1 cellular context compared by ENCODE assay signal in the genomic region with DNA sequence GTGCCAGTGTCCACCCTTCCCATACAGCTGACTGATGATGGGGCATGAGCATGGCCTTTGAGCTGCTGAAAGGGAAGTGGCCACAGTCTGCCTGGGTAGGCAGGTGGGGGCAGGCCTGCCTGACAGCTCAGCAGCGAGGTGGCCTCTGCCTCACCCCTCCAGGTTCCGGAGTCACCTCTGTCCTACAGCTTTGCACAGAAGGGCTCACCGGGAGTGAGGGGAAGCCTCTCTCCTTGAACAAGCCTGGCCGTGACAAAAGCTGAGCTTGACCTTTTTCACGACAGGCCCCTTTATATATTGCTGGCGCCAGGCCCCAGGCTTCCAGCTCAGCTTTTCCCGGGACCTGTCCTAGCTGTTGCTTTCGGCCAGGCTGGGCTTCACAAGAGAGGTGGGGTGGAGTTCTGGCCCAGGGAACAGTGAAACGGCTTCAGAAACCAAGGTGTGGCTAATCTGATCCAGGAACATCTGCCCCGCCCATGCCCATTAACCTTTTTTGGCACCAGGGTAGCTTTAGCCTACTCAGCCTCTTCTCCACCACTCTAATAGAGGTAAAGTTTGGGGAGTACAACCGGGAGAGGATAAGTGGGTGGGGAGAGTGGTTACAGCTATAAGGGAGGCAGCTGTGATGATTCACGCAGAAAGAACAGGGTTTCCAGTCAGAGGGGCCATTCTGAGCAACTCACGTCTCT.
TF ChIP-seq lines count a peak whose summit lies in the region.

No MANE protein-coding gene starts in this region.

TF ChIP-seq in HepG2, 621 proteins besides CTCF, POLR2A, EP300 and RAD21 (continued from another document and continues in another):
- TF ChIP-seq, protein P1, sequence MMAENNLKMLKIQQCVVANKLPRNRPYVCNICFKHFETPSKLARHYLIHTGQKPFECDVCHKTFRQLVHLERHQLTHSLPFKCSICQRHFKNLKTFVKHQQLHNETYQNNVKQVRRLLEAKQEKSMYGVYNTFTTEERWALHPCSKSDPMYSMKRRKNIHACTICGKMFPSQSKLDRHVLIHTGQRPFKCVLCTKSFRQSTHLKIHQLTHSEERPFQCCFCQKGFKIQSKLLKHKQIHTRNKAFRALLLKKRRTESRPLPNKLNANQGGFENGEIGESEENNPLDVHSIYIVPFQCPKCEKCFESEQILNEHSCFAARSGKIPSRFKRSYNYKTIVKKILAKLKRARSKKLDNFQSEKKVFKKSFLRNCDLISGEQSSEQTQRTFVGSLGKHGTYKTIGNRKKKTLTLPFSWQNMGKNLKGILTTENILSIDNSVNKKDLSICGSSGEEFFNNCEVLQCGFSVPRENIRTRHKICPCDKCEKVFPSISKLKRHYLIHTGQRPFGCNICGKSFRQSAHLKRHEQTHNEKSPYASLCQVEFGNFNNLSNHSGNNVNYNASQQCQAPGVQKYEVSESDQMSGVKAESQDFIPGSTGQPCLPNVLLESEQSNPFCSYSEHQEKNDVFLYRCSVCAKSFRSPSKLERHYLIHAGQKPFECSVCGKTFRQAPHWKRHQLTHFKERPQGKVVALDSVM (CRISPR knock-in tag; IDR thresholded peaks at IDR 0.05) = no peak
- TF ChIP-seq SRF (IDR thresholded peaks at IDR 0.05; ENCODE audit: low read depth, low read length) (peak; percentile 41; the same call in 1 of the 2 replicates), SATB2 (CRISPR knock-in tag; IDR thresholded peaks at IDR 0.05) (no peak), SIX1 (CRISPR knock-in tag; IDR thresholded peaks at IDR 0.05; ENCODE audit: borderline replicate concordance) (peak; percentile 28; the same call in 1 of the 2 replicates), HES4 (CRISPR knock-in tag; IDR thresholded peaks at IDR 0.05; ENCODE audit: borderline replicate concordance) (no peak), ZBTB3 (CRISPR knock-in tag; IDR thresholded peaks at IDR 0.05; ENCODE audit: borderline replicate concordance, low read depth) (no peak), TCF7 (IDR thresholded peaks at IDR 0.05; ENCODE audit: low read depth) (no peak), EEA1 (CRISPR knock-in tag; IDR thresholded peaks at IDR 0.05; ENCODE audit: borderline replicate concordance) (no peak), ZMYM3 (CRISPR knock-in tag; IDR thresholded peaks at IDR 0.05) (peak; percentile 67; the same call in 1 of the 2 replicates), KDM5A (IDR thresholded peaks at IDR 0.05; ENCODE audit: borderline replicate concordance, low read length) (no peak), TMF1 (CRISPR knock-in tag; IDR thresholded peaks at IDR 0.05; ENCODE audit: low read depth) (no peak), FOSL2 (CRISPR knock-in tag; IDR thresholded peaks at IDR 0.05) (peak; percentile 40; the same call in 1 of the 2 replicates), ZNF747 (CRISPR knock-in tag; IDR thresholded peaks at IDR 0.05; ENCODE audit: borderline replicate concordance) (no peak), HDAC2 (CRISPR knock-in tag; IDR thresholded peaks at IDR 0.05) (no peak; the same call in 1 of the 2 replicates), TBX3 (IDR thresholded peaks at IDR 0.05; ENCODE audit: borderline replicate concordance) (no peak), BHLHE40 (IDR thresholded peaks at IDR 0.05; ENCODE audit: low read length) (no peak), ZNF24 (IDR thresholded peaks at IDR 0.05) (no peak), ZNF841 (CRISPR knock-in tag; IDR thresholded peaks at IDR 0.05; ENCODE audit: borderline replicate concordance) (no peak), TBL1XR1 (IDR thresholded peaks at IDR 0.05; ENCODE audit: borderline replicate concordance, low read length, partially characterized antibody) (no peak), CHCHD3 (CRISPR knock-in tag; IDR thresholded peaks at IDR 0.05) (no peak), ZBTB21 (CRISPR knock-in tag; IDR thresholded peaks at IDR 0.05) (no peak), ZSCAN22 (CRISPR knock-in tag; IDR thresholded peaks at IDR 0.05) (no peak), FOSL1 (CRISPR knock-in tag; IDR thresholded peaks at IDR 0.05; ENCODE audit: borderline replicate concordance) (peak; percentile 34; the same call in 1 of the 2 replicates), NPAS2 (CRISPR knock-in tag; IDR thresholded peaks at IDR 0.05; ENCODE audit: borderline replicate concordance) (no peak), FOXM1 (CRISPR knock-in tag; IDR thresholded peaks at IDR 0.05) (no peak), SOX6 (IDR thresholded peaks at IDR 0.05) (no peak), SOX6 (CRISPR knock-in tag; IDR thresholded peaks at IDR 0.05) (no peak), SP140L (CRISPR knock-in tag; IDR thresholded peaks at IDR 0.05; ENCODE audit: borderline replicate concordance) (no peak)
- TF ChIP-seq, protein P2, sequence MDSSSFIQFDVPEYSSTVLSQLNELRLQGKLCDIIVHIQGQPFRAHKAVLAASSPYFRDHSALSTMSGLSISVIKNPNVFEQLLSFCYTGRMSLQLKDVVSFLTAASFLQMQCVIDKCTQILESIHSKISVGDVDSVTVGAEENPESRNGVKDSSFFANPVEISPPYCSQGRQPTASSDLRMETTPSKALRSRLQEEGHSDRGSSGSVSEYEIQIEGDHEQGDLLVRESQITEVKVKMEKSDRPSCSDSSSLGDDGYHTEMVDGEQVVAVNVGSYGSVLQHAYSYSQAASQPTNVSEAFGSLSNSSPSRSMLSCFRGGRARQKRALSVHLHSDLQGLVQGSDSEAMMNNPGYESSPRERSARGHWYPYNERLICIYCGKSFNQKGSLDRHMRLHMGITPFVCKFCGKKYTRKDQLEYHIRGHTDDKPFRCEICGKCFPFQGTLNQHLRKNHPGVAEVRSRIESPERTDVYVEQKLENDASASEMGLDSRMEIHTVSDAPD (CRISPR knock-in tag; IDR thresholded peaks at IDR 0.05) = no peak
- TF ChIP-seq, protein P3, sequence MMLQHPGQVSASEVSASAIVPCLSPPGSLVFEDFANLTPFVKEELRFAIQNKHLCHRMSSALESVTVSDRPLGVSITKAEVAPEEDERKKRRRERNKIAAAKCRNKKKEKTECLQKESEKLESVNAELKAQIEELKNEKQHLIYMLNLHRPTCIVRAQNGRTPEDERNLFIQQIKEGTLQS (CRISPR knock-in tag; IDR thresholded peaks at IDR 0.05) = 0 out of 2 replicates have a peak, but pooled peaks have one; percentile 32
- TF ChIP-seq, protein P4, sequence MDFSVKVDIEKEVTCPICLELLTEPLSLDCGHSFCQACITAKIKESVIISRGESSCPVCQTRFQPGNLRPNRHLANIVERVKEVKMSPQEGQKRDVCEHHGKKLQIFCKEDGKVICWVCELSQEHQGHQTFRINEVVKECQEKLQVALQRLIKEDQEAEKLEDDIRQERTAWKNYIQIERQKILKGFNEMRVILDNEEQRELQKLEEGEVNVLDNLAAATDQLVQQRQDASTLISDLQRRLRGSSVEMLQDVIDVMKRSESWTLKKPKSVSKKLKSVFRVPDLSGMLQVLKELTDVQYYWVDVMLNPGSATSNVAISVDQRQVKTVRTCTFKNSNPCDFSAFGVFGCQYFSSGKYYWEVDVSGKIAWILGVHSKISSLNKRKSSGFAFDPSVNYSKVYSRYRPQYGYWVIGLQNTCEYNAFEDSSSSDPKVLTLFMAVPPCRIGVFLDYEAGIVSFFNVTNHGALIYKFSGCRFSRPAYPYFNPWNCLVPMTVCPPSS (IDR thresholded peaks at IDR 0.05) = no peak
- TF ChIP-seq, protein P5, sequence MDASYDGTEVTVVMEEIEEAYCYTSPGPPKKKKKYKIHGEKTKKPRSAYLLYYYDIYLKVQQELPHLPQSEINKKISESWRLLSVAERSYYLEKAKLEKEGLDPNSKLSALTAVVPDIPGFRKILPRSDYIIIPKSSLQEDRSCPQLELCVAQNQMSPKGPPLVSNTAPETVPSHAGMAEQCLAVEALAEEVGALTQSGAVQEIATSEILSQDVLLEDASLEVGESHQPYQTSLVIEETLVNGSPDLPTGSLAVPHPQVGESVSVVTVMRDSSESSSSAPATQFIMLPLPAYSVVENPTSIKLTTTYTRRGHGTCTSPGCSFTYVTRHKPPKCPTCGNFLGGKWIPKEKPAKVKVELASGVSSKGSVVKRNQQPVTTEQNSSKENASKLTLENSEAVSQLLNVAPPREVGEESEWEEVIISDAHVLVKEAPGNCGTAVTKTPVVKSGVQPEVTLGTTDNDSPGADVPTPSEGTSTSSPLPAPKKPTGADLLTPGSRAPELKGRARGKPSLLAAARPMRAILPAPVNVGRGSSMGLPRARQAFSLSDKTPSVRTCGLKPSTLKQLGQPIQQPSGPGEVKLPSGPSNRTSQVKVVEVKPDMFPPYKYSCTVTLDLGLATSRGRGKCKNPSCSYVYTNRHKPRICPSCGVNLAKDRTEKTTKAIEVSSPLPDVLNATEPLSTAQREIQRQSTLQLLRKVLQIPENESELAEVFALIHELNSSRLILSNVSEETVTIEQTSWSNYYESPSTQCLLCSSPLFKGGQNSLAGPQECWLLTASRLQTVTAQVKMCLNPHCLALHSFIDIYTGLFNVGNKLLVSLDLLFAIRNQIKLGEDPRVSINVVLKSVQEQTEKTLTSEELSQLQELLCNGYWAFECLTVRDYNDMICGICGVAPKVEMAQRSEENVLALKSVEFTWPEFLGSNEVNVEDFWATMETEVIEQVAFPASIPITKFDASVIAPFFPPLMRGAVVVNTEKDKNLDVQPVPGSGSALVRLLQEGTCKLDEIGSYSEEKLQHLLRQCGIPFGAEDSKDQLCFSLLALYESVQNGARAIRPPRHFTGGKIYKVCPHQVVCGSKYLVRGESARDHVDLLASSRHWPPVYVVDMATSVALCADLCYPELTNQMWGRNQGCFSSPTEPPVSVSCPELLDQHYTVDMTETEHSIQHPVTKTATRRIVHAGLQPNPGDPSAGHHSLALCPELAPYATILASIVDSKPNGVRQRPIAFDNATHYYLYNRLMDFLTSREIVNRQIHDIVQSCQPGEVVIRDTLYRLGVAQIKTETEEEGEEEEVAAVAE (CRISPR knock-in tag; IDR thresholded peaks at IDR 0.05; ENCODE audit: borderline replicate concordance) = no peak
- TF ChIP-seq, protein P6, sequence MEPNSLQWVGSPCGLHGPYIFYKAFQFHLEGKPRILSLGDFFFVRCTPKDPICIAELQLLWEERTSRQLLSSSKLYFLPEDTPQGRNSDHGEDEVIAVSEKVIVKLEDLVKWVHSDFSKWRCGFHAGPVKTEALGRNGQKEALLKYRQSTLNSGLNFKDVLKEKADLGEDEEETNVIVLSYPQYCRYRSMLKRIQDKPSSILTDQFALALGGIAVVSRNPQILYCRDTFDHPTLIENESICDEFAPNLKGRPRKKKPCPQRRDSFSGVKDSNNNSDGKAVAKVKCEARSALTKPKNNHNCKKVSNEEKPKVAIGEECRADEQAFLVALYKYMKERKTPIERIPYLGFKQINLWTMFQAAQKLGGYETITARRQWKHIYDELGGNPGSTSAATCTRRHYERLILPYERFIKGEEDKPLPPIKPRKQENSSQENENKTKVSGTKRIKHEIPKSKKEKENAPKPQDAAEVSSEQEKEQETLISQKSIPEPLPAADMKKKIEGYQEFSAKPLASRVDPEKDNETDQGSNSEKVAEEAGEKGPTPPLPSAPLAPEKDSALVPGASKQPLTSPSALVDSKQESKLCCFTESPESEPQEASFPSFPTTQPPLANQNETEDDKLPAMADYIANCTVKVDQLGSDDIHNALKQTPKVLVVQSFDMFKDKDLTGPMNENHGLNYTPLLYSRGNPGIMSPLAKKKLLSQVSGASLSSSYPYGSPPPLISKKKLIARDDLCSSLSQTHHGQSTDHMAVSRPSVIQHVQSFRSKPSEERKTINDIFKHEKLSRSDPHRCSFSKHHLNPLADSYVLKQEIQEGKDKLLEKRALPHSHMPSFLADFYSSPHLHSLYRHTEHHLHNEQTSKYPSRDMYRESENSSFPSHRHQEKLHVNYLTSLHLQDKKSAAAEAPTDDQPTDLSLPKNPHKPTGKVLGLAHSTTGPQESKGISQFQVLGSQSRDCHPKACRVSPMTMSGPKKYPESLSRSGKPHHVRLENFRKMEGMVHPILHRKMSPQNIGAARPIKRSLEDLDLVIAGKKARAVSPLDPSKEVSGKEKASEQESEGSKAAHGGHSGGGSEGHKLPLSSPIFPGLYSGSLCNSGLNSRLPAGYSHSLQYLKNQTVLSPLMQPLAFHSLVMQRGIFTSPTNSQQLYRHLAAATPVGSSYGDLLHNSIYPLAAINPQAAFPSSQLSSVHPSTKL (CRISPR knock-in tag; IDR thresholded peaks at IDR 0.05) = peak; percentile 61
- TF ChIP-seq, protein P7, sequence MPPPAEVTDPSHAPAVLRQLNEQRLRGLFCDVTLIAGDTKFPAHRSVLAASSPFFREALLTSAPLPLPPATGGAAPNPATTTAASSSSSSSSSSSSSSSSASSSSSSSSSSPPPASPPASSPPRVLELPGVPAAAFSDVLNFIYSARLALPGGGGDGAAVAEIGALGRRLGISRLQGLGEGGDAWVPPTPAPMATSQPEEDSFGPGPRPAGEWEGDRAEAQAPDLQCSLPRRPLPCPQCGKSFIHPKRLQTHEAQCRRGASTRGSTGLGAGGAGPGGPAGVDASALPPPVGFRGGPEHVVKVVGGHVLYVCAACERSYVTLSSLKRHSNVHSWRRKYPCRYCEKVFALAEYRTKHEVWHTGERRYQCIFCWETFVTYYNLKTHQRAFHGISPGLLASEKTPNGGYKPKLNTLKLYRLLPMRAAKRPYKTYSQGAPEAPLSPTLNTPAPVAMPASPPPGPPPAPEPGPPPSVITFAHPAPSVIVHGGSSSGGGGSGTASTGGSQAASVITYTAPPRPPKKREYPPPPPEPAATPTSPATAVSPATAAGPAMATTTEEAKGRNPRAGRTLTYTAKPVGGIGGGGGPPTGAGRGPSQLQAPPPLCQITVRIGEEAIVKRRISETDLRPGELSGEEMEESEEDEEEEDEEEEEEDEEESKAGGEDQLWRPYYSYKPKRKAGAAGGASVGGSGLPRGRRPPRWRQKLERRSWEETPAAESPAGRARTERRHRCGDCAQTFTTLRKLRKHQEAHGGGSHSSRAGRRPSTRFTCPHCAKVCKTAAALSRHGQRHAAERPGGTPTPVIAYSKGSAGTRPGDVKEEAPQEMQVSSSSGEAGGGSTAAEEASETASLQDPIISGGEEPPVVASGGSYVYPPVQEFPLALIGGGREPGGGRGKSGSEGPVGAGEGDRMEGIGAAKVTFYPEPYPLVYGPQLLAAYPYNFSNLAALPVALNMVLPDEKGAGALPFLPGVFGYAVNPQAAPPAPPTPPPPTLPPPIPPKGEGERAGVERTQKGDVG (CRISPR knock-in tag; IDR thresholded peaks at IDR 0.05; ENCODE audit: borderline replicate concordance) = no peak
